8 cellular contexts compared by ENCODE assay signal in the genomic region with DNA sequence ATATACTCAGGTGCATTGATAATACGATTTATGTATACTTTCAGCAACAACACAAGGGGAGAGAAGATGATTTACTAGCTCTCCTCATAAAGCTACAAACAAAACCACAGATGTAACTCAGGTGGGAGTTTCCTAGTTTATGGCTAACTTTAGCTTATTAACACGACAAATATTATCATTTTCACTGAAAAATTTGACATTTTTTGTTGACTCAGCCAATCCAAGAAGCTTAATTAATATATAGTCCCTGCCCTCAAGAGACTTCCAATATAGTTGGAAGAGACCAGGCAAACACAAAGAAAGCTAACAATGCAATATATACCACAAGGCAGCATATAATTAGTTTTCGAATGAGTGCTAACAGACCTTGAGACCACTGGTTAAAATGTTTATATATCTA. TPM values are rescaled to one million over a fixed set of nuclear protein-coding genes. Genes with fewer than 3 reads are reported as not detected.
A peak's percentile ranks its signal among the peaks of the same experiment; 100 is the strongest.
DNase-seq lines count a peak whose midpoint lies in the region; ATAC-seq and TF ChIP-seq lines count a peak whose summit lies in the region.

No MANE protein-coding gene starts in this region.

- no peak for ATAC-seq in GM21619 (IDR thresholded peaks at IDR 0.05; ENCODE audit: unreplicated experiment)

- POLR2A ChIA-PET in PC-9 (lab: Charles Lee; ENCODE audit: unreplicated experiment) = no interaction called here

- H3K9me3 ChIP-seq in PC-9 (ENCODE audit: insufficient read depth, low read depth) (no peaks in the 10 kb centered on the region), prostate gland (no peaks in the 10 kb centered on the region)

- peaks cover 41% of the 10 kb centered on the region for H3K79me2 ChIP-seq in PC-9 (ENCODE audit: low read depth)

- DNase-seq in GM12864 (ENCODE audit: low read depth) = no peak
- no peak for DNase-seq in PC-9
- peak; percentile 13 to 36 for DNase-seq in erythroblast (lab: John Stamatoyannopoulos, UW)
- no peak for DNase-seq in prostate gland (ENCODE audit: low spot score)
- DNase-seq in putamen (ENCODE audit: low spot score) = no peak
- DNase-seq in KG1 (lab: John Stamatoyannopoulos, UW) = no peak
- no peak for DNase-seq in SK-N-DZ (ENCODE audit: low spot score)

- TF ChIP-seq POLR2A in erythroblast (IDR thresholded peaks at IDR 0.05; ENCODE audit: low read length) (no peak), prostate gland (IDR thresholded peaks at IDR 0.05) (no peak)

- no peaks in the 10 kb centered on the region for H3K9me2 ChIP-seq in PC-9 (ENCODE audit: insufficient read depth)

- peaks cover 12% of the 10 kb centered on the region; the same call in 1 of the 2 replicates for H3F3A ChIP-seq in PC-9 (ENCODE audit: insufficient read depth, low read depth)

- H3K27me3 ChIP-seq in PC-9 (ENCODE audit: insufficient read depth, low read depth) (no peaks in the 10 kb centered on the region), prostate gland (replicated peaks; ENCODE audit: insufficient read depth) (no peaks in the 10 kb centered on the region)

- peak overlapping the region; percentile 75 for H3K4me2 ChIP-seq in PC-9

- H3K4me1 ChIP-seq in PC-9 (replicated peaks; ENCODE audit: insufficient read depth) = peaks cover 13% of the 10 kb centered on the region; the same call in 1 of the 2 replicates
- H3K4me1 ChIP-seq in prostate gland (replicated peaks) = no peaks in the 10 kb centered on the region

- H3K4me3 ChIP-seq in GM12864 (ENCODE audit: low read depth, low read length) (peak overlapping the region; percentile 98), PC-9 (peak overlapping the region; percentile 96), prostate gland (peak overlapping the region; percentile 48 to 55)

- intact Hi-C loops in PC-9 (cut with micrococcal nuclease; ENCODE audit: unreplicated experiment) = loop anchor here (2.0 to 5.0 kb wide), 2 partner anchors 107 to 328 kb away; a partner anchor contains a TSS
- intact Hi-C loops in prostate gland (cut with DNase I) = loop anchor here (10.0 kb wide), 1 partner anchor 104 kb away; a partner anchor contains a TSS

- H4K20me1 ChIP-seq in PC-9 (ENCODE audit: insufficient read depth) = no peaks in the 10 kb centered on the region

- TF ChIP-seq CTCF in GM12864 (IDR thresholded peaks at IDR 0.05; ENCODE audit: low read depth, low read length, missing control alignments) = no peak
- no peak for TF ChIP-seq CTCF in PC-9 (conservative IDR thresholded peaks at IDR 0.05)
- TF ChIP-seq CTCF in prostate gland (IDR thresholded peaks at IDR 0.05) = no peak

- no TSS peak for BruUV-seq in PC-9 (replicated peaks; lab: Mats Ljungman, UMichigan)

- H3K36me3 ChIP-seq in PC-9 (ENCODE audit: low read depth) (no peaks in the 10 kb centered on the region), prostate gland (no peaks in the 10 kb centered on the region)

- H2AFZ ChIP-seq in PC-9 = peak overlapping the region; percentile 87; the same call in 1 of the 2 replicates

- CTCF ChIA-PET in PC-9 (lab: Charles Lee) = no interaction called here

- H3K27ac ChIP-seq in PC-9 = no peak overlapping the region; the same call in 1 of the 2 replicates
- H3K27ac ChIP-seq in prostate gland = no peak overlapping the region

- WGBS in prostate gland = 11% methylated on average over 3 of the region's 3 CpGs

RNA-seq across cellular contexts. Expression of a gene that starts 0.8 kb away (rescaled TPM):
- 38.7 and 45.3 TPM in 2 replicates for total RNA-seq in PC-9 (2021)
- total RNA-seq in prostate gland = 10 to 100 TPM in 1 of 2 donors, 1 to 10 TPM in 1; 8.9 to 10.5 TPM
- 52.7 and 61.9 TPM in 2 replicates for polyA plus RNA-seq in SK-N-DZ (2014; cell fraction: cytosol; rRNA removed)
- 37.5 and 68.6 TPM in 2 replicates for polyA plus RNA-seq in SK-N-DZ (2014; cell fraction: nucleus; rRNA removed)

RNA-seq across cellular contexts. Expression of a gene that starts 1.4 kb away (rescaled TPM):
- 5.9 and 6.5 TPM in 2 replicates for total RNA-seq in PC-9 (2021)
- total RNA-seq in prostate gland = 10 to 100 TPM; 14.3 to 15.8 TPM
- 12.6 and 18.1 TPM in 2 replicates for polyA plus RNA-seq in SK-N-DZ (2014; cell fraction: cytosol; rRNA removed)
- polyA plus RNA-seq in SK-N-DZ (2014; cell fraction: nucleus; rRNA removed) = 18.8 and 22.1 TPM in 2 replicates

RNA-seq across cellular contexts. Expression of a gene that starts 39.1 kb away (rescaled TPM):
- total RNA-seq in PC-9 (2021) (0.20 TPM in 1 of 2 replicates, not detected in the other), prostate gland (10 to 100 TPM in 1 of 2 donors, 1 to 10 TPM in 1; 8.9 to 15.8 TPM)
- polyA plus RNA-seq in SK-N-DZ (2014; cell fraction: cytosol; rRNA removed) = 6.5 and 7.0 TPM in 2 replicates
- polyA plus RNA-seq in SK-N-DZ (2014; cell fraction: nucleus; rRNA removed) = 7.8 and 19.4 TPM in 2 replicates

Comparison
In these comparisons a context has a peak if more than half of its experiments do, and no peak if none do; other contexts are left out.
1. DNase-seq: peak in erythroblast (2 of 2); none in GM12864 (single experiment), PC-9 (0 of 2), prostate gland (single experiment), putamen (single experiment), KG1 (single experiment) and SK-N-DZ (single experiment).
2. Peak in every context shown above with its lines, with median percentiles within 50 percentile points of each other: H3K4me3 ChIP-seq.